In genomic region chr17:7239091-7240027, GRCh38 we compare ENCODE assay signal across 8 cellular contexts. TPM values are rescaled to one million over a fixed set of nuclear protein-coding genes. Genes with fewer than 3 reads are reported as not detected.
A peak's percentile ranks its signal among the peaks of the same experiment; 100 is the strongest.
DNase-seq lines count a peak whose midpoint lies in the region; ATAC-seq and TF ChIP-seq lines count a peak whose summit lies in the region.

PHF23 (minus strand) TSS chr17:7239457; CDS start chr17:7239279, 178 bp downstream.

- H3K36me3 ChIP-seq in spleen, result peaks cover 0 to 51% (median 36%) of the 10 kb centered on the region in 6 donors

- in situ Hi-C loops in ACHN (cut with HindIII; ENCODE audit: low pct_ligation_motif_present, low pct_unique_long_range_greater_than_20kb, low sequenced_read_pairs), result no loop called here

- no peaks in the 10 kb centered on the region for H3K9me3 ChIP-seq in spleen

- peak; percentile 46 for ATAC-seq in GM18909 (IDR thresholded peaks at IDR 0.05; ENCODE audit: poor library complexity, unreplicated experiment)
- ATAC-seq in HG03196 (IDR thresholded peaks at IDR 0.05; ENCODE audit: unreplicated experiment), result peak; percentile 51
- peak; percentile 67 for ATAC-seq in central memory CD8-positive, alpha-beta T cell (replicated peaks; ENCODE audit: extremely low read depth, poor library complexity, severe bottlenecking)

- peaks cover 67% of the 10 kb centered on the region for H3K4me1 Mint-ChIP-seq in central memory CD8-positive, alpha-beta T cell

- DNase-seq in ACHN (peak; percentile 99), NCI-H446 (lab: John Stamatoyannopoulos, UW) (peak; percentile 96 to 99), inferior parietal cortex (ENCODE audit: extremely low spot score) (peak; percentile 99), spleen (peak; percentile 99)
- DNase-seq in activated CD4-positive, CD25-positive, alpha-beta regulatory T cell treated with anti-CD3 and anti-CD28 coated beads, Interleukin-2, amount 50 U/mL, for 16 hours (ENCODE audit: low read depth, low spot score), result peak; percentile 94
- peak; percentile 84 to 89 for DNase-seq in central memory CD8-positive, alpha-beta T cell (ENCODE audit: low spot score in 2 of 2)

- peak in 2 of 3 donors; percentile 31 to 77 for TF ChIP-seq POLR2A in spleen (IDR thresholded peaks at IDR 0.05)

- H3K4me1 ChIP-seq in spleen, result peaks cover 37 to 74% (median 64%) of the 10 kb centered on the region in 6 donors

- peak within 1 kb of the TSS; percentile 98 for H3K4me3 Mint-ChIP-seq in central memory CD8-positive, alpha-beta T cell

- H3K36me3 Mint-ChIP-seq in central memory CD8-positive, alpha-beta T cell (ENCODE audit: insufficient read depth), result peaks cover 46% of the 10 kb centered on the region

- intact Hi-C loops in spleen (cut with DNase I; ENCODE audit: low total_unique reads), result no loop called here

- H3K27ac Mint-ChIP-seq in central memory CD8-positive, alpha-beta T cell (ENCODE audit: low read depth), result peak within 1 kb of the TSS; percentile 92

- peak within 1 kb of the TSS; percentile 88 to 99 (median 96) for H3K4me3 ChIP-seq in spleen

- WGBS in spleen, 5 donors, result 1% methylated on average over 57 to 72 of the region's 72 CpGs

- no peaks in the 10 kb centered on the region for H3K27me3 Mint-ChIP-seq in central memory CD8-positive, alpha-beta T cell

- H3K9me3 Mint-ChIP-seq in central memory CD8-positive, alpha-beta T cell, result no peaks in the 10 kb centered on the region

- H3K27me3 ChIP-seq in spleen (replicated peaks in 1 of 7), result no peaks in the 10 kb centered on the region

- peak in 9 of 11 experiments; percentile 1 to 78 (median 56) for TF ChIP-seq CTCF in spleen (IDR thresholded peaks at IDR 0.05 in 8 of 11, conservative IDR thresholded peaks at IDR 0.05 in 3 of 11)

- peak within 1 kb of the TSS; percentile 88 to 99 (median 98) for H3K27ac ChIP-seq in spleen

RNA-seq across cellular contexts. Expression of gene PHF23, which starts in this region (rescaled TPM):
- 10 to 100 TPM; 33.1 to 47.6 (median 38.8) TPM for total RNA-seq in spleen
- polyA plus RNA-seq in spleen, result 10 to 100 TPM; 27.4 to 50.4 (median 33.2) TPM

Comparison
In these comparisons a context has a peak if more than half of its experiments do, and no peak if none do; other contexts are left out.
1. Peak in every context shown above with its lines: DNase-seq, ATAC-seq, H3K4me3 ChIP-seq and H3K27ac ChIP-seq.